Comparison of ENCODE assay signal across 8 cellular contexts in genomic region chr9:2837915-2838314, GRCh38. TPM values are rescaled to one million over a fixed set of nuclear protein-coding genes. Genes with fewer than 3 reads are reported as not detected.
DNase-seq lines count a peak whose midpoint lies in the region; ATAC-seq, FAIRE-seq and TF ChIP-seq lines count a peak whose summit lies in the region.

No MANE protein-coding gene starts in this region.

- CTCF ChIA-PET in IMR-90 (lab: Yijun Ruan, JAX) = no interaction called here

- H3K9me3 ChIP-seq in IMR-90 (ENCODE audit: control insufficient read depth, insufficient read depth, low read length) (no peaks in the 10 kb centered on the region), body of pancreas (no peaks in the 10 kb centered on the region)

- peak overlapping the region; percentile 31; the same call in 1 of the 2 replicates for H4K5ac ChIP-seq in IMR-90 (ENCODE audit: low read depth, low read length)

- TF ChIP-seq RAD21 in IMR-90 (IDR thresholded peaks at IDR 0.05; ENCODE audit: low read length) = peak; percentile 60

- no peak overlapping the region for H3K23ac ChIP-seq in IMR-90 (ENCODE audit: low read depth, low read length)

- no peak overlapping the region for H2AK9ac ChIP-seq in IMR-90 (replicated peaks; ENCODE audit: low read depth, low read length, poor library complexity)

- no peak overlapping the region for H2BK120ac ChIP-seq in IMR-90 (ENCODE audit: low read depth, low read length)

- no peak overlapping the region for H2BK15ac ChIP-seq in IMR-90 (ENCODE audit: low read depth, low read length)

- no TSS peak for BruUV-seq in IMR-90 (replicated peaks; lab: Mats Ljungman, UMichigan)

- POLR2A ChIA-PET in IMR-90 (lab: Charles Lee; ENCODE audit: unreplicated experiment) = no interaction called here

- no peak overlapping the region; the same call in 1 of the 2 replicates for H3K9ac ChIP-seq in IMR-90 (ENCODE audit: low read depth, low read length)

- H4K20me1 ChIP-seq in IMR-90 (ENCODE audit: insufficient read depth, low read length) = peaks cover 34% of the 10 kb centered on the region

- H3K4me2 ChIP-seq in IMR-90 (ENCODE audit: low read depth, low read length) = peak overlapping the region; percentile 87; the same call in 1 of the 2 replicates

- dilution Hi-C loops in IMR-90 (cut with HindIII; ENCODE audit: low sequenced_read_pairs, unreplicated experiment) = no loop called here

- H4K8ac ChIP-seq in IMR-90 (ENCODE audit: low read depth in 2 of 2, low read length in 2 of 2) = no peak overlapping the region; a peak in 1 of 4 replicates

- no peak overlapping the region for H4K91ac ChIP-seq in IMR-90 (ENCODE audit: insufficient read depth, low read depth, low read length)

- FAIRE-seq in A204.1 (lab: Jason Lieb, UNC) = peak; percentile 87

- H3K4me1 ChIP-seq in IMR-90 (ENCODE audit: control insufficient read depth, insufficient read depth, low read length) (peaks cover 14% of the 10 kb centered on the region; the same call in 1 of the 2 replicates), body of pancreas (peaks cover 43% of the 10 kb centered on the region)

- no peak overlapping the region for H3K14ac ChIP-seq in IMR-90 (replicated peaks; ENCODE audit: low read depth, low read length)

- H2BK20ac ChIP-seq in IMR-90 (ENCODE audit: low read depth, low read length) = no peak overlapping the region

- no CpG with 5 or more reads among the region's 1 CpG for WGBS in IMR-90 (ENCODE audit: extremely low coverage in 2 of 2, insufficient read length in 1 of 2), 2 experiments
- 4 to 8% methylated on average over 1 of the region's 1 CpG for WGBS in body of pancreas, 2 donors

- DNase-seq in IMR-90 (peak; percentile 35), body of pancreas (no peak), left lobe of liver (ENCODE audit: low spot score) (no peak), NCI-H128 (lab: John Stamatoyannopoulos, UW; ENCODE audit: unreplicated experiment) (no peak), CD1c-positive myeloid dendritic cell (ENCODE audit: extremely low spot score) (no peak)

- H3K36me3 ChIP-seq in IMR-90 (ENCODE audit: control insufficient read depth, insufficient read depth, low read length) (peaks cover 19% of the 10 kb centered on the region), body of pancreas (replicated peaks in 1 of 2; ENCODE audit: insufficient read depth in 1 of 2, low read depth in 2 of 2) (peaks cover 0 to 5% of the 10 kb centered on the region in 2 donors)

- H3K79me1 ChIP-seq in IMR-90 (ENCODE audit: low read depth in 1 of 2, low read length in 2 of 2) = peaks cover 23 to 34% of the 10 kb centered on the region in 2 experiments

- H3K27ac ChIP-seq in IMR-90 (ENCODE audit: insufficient read depth, low read length) = peak overlapping the region; percentile 44; the same call in 1 of the 2 replicates
- peak overlapping the region in 2 of 4 donors; percentile 31 for H3K27ac ChIP-seq in body of pancreas

- TF ChIP-seq POLR2A in IMR-90 (IDR thresholded peaks at IDR 0.05; ENCODE audit: low read depth, low read length) = no peak
- TF ChIP-seq POLR2A in body of pancreas (IDR thresholded peaks at IDR 0.05) = no peak

- H3K4me3 ChIP-seq in IMR-90 (ENCODE audit: insufficient read depth, low read depth, low read length) (peak overlapping the region; percentile 32; the same call in 1 of the 2 replicates), body of pancreas (no peak overlapping the region)

- no peaks in the 10 kb centered on the region for H3K27me3 ChIP-seq in IMR-90 (ENCODE audit: control insufficient read depth, insufficient read depth, low read length)
- H3K27me3 ChIP-seq in body of pancreas = no peaks in the 10 kb centered on the region

- TF ChIP-seq CTCF in IMR-90 (conservative IDR thresholded peaks at IDR 0.05; ENCODE audit: low read depth, low read length) = peak; percentile 47
- peak in 5 of 7 experiments; percentile 27 to 46 (median 41) for TF ChIP-seq CTCF in body of pancreas (IDR thresholded peaks at IDR 0.05)

- no peak overlapping the region for H2AFZ ChIP-seq in IMR-90 (replicated peaks; ENCODE audit: low read length, poor library complexity)

- H3K4ac ChIP-seq in IMR-90 (ENCODE audit: low read depth, low read length) = peak overlapping the region; percentile 48; the same call in 1 of the 2 replicates

- H3K9me1 ChIP-seq in IMR-90 (ENCODE audit: insufficient read depth, low read length) = no peaks in the 10 kb centered on the region; the same call in 1 of the 2 replicates

- H2BK5ac ChIP-seq in IMR-90 (ENCODE audit: low read depth, low read length, poor library complexity, severe bottlenecking) = peak overlapping the region; percentile 55

- no peak overlapping the region for H3K56ac ChIP-seq in IMR-90 (ENCODE audit: extremely low read depth, insufficient read depth, low read length)

- H2AK5ac ChIP-seq in IMR-90 (ENCODE audit: low read depth, low read length) = no peak overlapping the region

- intact Hi-C loops in IMR-90 (cut with micrococcal nuclease) = loop anchor here (1.0 to 10.0 kb wide), 5 partner anchors 181 to 706 kb away; partner anchors contain the start of gene VLDLR
- intact Hi-C loops in body of pancreas (cut with DNase I) = no loop called here

- in situ Hi-C loops in IMR-90 (cut with MboI; ENCODE audit: low sequenced_read_pairs) = loop anchor here (5.0 to 25.0 kb wide), 4 partner anchors 51 to 1299 kb away; partner anchors contain the start of gene VLDLR

- H3K18ac ChIP-seq in IMR-90 (ENCODE audit: low read depth, low read length) = no peak overlapping the region

- ATAC-seq in IMR-90 (ENCODE audit: low read depth) = 0 out of 2 replicates have a peak, but pooled peaks have one; percentile 10
- ATAC-seq in body of pancreas = no peak
- ATAC-seq in left lobe of liver = peak; percentile 53
- no peak for ATAC-seq in GM21737 (IDR thresholded peaks at IDR 0.05; ENCODE audit: unreplicated experiment)
- ATAC-seq in HG03135 (IDR thresholded peaks at IDR 0.05; ENCODE audit: unreplicated experiment) = no peak

TF ChIP-seq in IMR-90, 13 proteins besides CTCF, POLR2A, EP300 and RAD21:
- TF ChIP-seq FOS (IDR thresholded peaks at IDR 0.05; ENCODE audit: low read depth, low read length) = no peak
- TF ChIP-seq CEBPB (IDR thresholded peaks at IDR 0.05; ENCODE audit: low read depth, low read length) = no peak
- no peak for TF ChIP-seq ELK1 (IDR thresholded peaks at IDR 0.05; ENCODE audit: borderline replicate concordance, low read depth, low read length)
- TF ChIP-seq NFE2L2 (IDR thresholded peaks at IDR 0.05; ENCODE audit: low read depth, low read length) = no peak
- TF ChIP-seq USF2 (IDR thresholded peaks at IDR 0.05; ENCODE audit: low read depth, low read length) = no peak
- TF ChIP-seq RFX5 (IDR thresholded peaks at IDR 0.05; ENCODE audit: low read depth, low read length) = no peak
- TF ChIP-seq RCOR1 (IDR thresholded peaks at IDR 0.05; ENCODE audit: insufficient replicate concordance, low read length) = no peak
- peak; percentile 38; the same call in 1 of the 2 replicates for TF ChIP-seq SMC3 (IDR thresholded peaks at IDR 0.05; ENCODE audit: low read depth, low read length)

RNA-seq across cellular contexts. Expression of gene PUM3, which starts 6.0 kb away (rescaled TPM):
- total RNA-seq in IMR-90 (2012; rRNA removed) (55.6 and 81.1 TPM in 2 replicates), body of pancreas (100 to 1,000 TPM in 1 of 2 donors, 10 to 100 TPM in 1; 24.4 to 116 TPM), left lobe of liver (8.1 TPM)
- polyA plus RNA-seq in IMR-90 (2012; rRNA removed) = 38.0 and 44.9 TPM in 2 replicates
- 8.0 and 16.0 TPM in 2 replicates for polyA plus RNA-seq in IMR-90 (2012; cell fraction: cytosol; rRNA removed)
- polyA plus RNA-seq in IMR-90 (2012; cell fraction: nucleus; rRNA removed; ENCODE audit: low replicate concordance) = 14.0 and 68.8 TPM in 2 replicates

Comparison
In these comparisons a context has a peak if more than half of its experiments do, and no peak if none do; other contexts are left out.
1. ATAC-seq: peak in IMR-90 (single experiment) and left lobe of liver (single experiment); none in body of pancreas (single experiment), GM21737 (single experiment) and HG03135 (single experiment).